In the genomic region with DNA sequence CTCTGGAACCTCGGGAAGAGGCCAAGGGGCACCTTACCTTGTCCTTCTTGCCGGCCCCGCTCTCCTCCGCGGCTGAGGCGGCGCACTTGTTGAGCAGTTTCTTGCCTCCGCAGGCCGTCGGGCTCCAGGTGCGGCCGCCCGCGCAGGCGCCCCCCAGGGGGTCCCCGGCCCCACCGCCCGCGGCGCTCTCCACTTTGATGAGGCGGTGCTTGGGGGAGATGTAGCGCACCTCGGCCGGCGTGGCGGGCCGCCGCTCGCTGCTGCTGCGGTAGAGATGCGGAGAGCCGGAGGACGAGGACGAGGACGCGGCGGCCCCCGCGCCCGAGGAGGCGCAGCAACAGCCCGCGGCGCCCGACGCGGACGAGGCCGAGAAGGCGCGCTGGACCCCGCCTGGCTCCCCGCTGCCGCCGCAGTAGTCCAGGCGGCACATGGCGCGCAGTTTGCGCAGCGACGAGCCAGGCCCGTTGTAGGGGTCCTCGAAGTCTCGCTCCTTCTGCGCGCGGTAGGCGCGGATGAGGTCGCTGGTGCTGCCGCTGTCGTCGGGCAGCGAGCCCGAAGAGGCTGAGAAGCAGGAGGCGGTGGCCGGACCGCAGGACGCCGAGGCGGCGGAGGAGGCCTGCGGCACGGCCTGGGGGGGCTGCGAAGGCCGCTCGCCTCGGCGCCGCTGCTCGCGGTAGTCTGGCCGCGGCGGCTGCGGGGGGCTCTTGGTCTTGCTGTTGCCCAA, we compare ENCODE assay signal across 8 cellular contexts. TPM values are rescaled to one million over a fixed set of nuclear protein-coding genes. Genes with fewer than 3 reads are reported as not detected.
A peak's percentile ranks its signal among the peaks of the same experiment; 100 is the strongest.
DNase-seq lines count a peak whose midpoint lies in the region; ATAC-seq and TF ChIP-seq lines count a peak whose summit lies in the region.

No MANE protein-coding gene starts in this region.

- peak overlapping the region; percentile 77 for H3K9ac ChIP-seq in DND-41 (ENCODE audit: low read depth, low read length)
- H3K9ac ChIP-seq in Karpas-422 (ENCODE audit: low read length): peak overlapping the region; percentile 89

- no peaks in the 10 kb centered on the region for H3K9me3 ChIP-seq in DND-41 (ENCODE audit: insufficient read depth, low read length, severe bottlenecking)
- H3K9me3 ChIP-seq in Karpas-422 (ENCODE audit: low read length): no peaks in the 10 kb centered on the region
- H3K9me3 ChIP-seq in left lung: no peaks in the 10 kb centered on the region

- ATAC-seq in DND-41 (ENCODE audit: insufficient read depth, low read depth) (no peak), left lung (no peak)

- H2AFZ ChIP-seq in DND-41 (ENCODE audit: low read depth, low read length) (peak overlapping the region; percentile 90), Karpas-422 (ENCODE audit: low read length) (no peak overlapping the region)

- in situ Hi-C loops in astrocyte of the cerebellum (cut with HindIII; ENCODE audit: low sequenced_read_pairs): loop anchor here (10.0 kb wide), 1 partner anchor 103 kb away; no protein-coding TSS in a partner anchor

- H3K4me3 ChIP-seq in DND-41 (ENCODE audit: low read depth in 1 of 2, low read length in 2 of 2) (peak overlapping the region; percentile 15 to 80; a peak in 3 of 4 replicates), Karpas-422 (ENCODE audit: low read length) (peak overlapping the region; percentile 89), astrocyte of the cerebellum (ENCODE audit: low read depth, low read length) (peak overlapping the region; percentile 87), left lung (peak overlapping the region; percentile 78 to 96)

- intact Hi-C loops in left lung (cut with DNase I): no loop called here

- H3K4me1 ChIP-seq in DND-41 (ENCODE audit: insufficient read depth, low read length) (peaks cover 39% of the 10 kb centered on the region), Karpas-422 (ENCODE audit: low read length) (peaks cover 58% of the 10 kb centered on the region), left lung (peaks cover 11 to 63% of the 10 kb centered on the region in 2 donors)

- peaks cover 18% of the 10 kb centered on the region for H4K20me1 ChIP-seq in DND-41 (ENCODE audit: insufficient read depth, low read length)
- H4K20me1 ChIP-seq in Karpas-422 (ENCODE audit: insufficient read depth, low read depth, low read length): peaks cover 34% of the 10 kb centered on the region; the same call in 1 of the 2 replicates

- peak; percentile 21 for DNase-seq in DND-41
- DNase-seq in Karpas-422: no peak
- no peak for DNase-seq in astrocyte of the cerebellum (ENCODE audit: low read depth)
- DNase-seq in left lung: peak; percentile 35 to 84
- DNase-seq in NCI-H2171 (lab: John Stamatoyannopoulos, UW): no peak
- no peak for DNase-seq in NCI-H1436 treated with DMSO at 0.1 percent for 48 hours (lab: John Stamatoyannopoulos, UW)
- DNase-seq in NCI-H526 treated with DMSO at 0.1 percent for 48 hours (lab: John Stamatoyannopoulos, UW): no peak

- H3K79me2 ChIP-seq in DND-41 (ENCODE audit: insufficient read depth, low read length) (no peaks in the 10 kb centered on the region), Karpas-422 (ENCODE audit: low read length) (peaks cover 49% of the 10 kb centered on the region)

- H3K27me3 ChIP-seq in DND-41 (ENCODE audit: insufficient read depth, low read length, poor library complexity): peaks cover 20% of the 10 kb centered on the region
- H3K27me3 ChIP-seq in Karpas-422 (ENCODE audit: low read length): no peaks in the 10 kb centered on the region
- peaks cover 0 to 38% of the 10 kb centered on the region in 2 donors for H3K27me3 ChIP-seq in left lung

- H3K4me2 ChIP-seq in DND-41 (ENCODE audit: insufficient read depth, low read length): peak overlapping the region; percentile 87
- peak overlapping the region; percentile 75 for H3K4me2 ChIP-seq in Karpas-422 (ENCODE audit: low read depth, low read length, poor library complexity, severe bottlenecking)

- H3K36me3 ChIP-seq in DND-41 (ENCODE audit: insufficient read depth, low read length) (no peaks in the 10 kb centered on the region), Karpas-422 (ENCODE audit: insufficient read depth, low read length) (no peaks in the 10 kb centered on the region), left lung (no peaks in the 10 kb centered on the region)

- no peak for TF ChIP-seq CTCF in DND-41 (IDR thresholded peaks at IDR 0.05; ENCODE audit: borderline replicate concordance, extremely low read depth, low read length, poor library complexity, severe bottlenecking)
- TF ChIP-seq CTCF in astrocyte of the cerebellum (IDR thresholded peaks at IDR 0.05; ENCODE audit: low read depth, low read length, missing control alignments): no peak
- no peak for TF ChIP-seq CTCF in left lung (IDR thresholded peaks at IDR 0.05)

- no peaks in the 10 kb centered on the region for H3K9me2 ChIP-seq in Karpas-422 (replicated peaks; ENCODE audit: insufficient read depth, low read length)

- H3K27ac ChIP-seq in DND-41 (ENCODE audit: low read length) (no peak overlapping the region), Karpas-422 (ENCODE audit: low read length) (peak overlapping the region; percentile 96; the same call in 1 of the 2 replicates), left lung (peak overlapping the region; percentile 86 to 91), temporal lobe (ENCODE audit: low read depth, low read length) (peak overlapping the region; percentile 25)

RNA-seq across cellular contexts. Expression of a gene that starts 1.0 kb away (rescaled TPM):
- total RNA-seq in Karpas-422 (2014; rRNA removed; shearing (Covaris generic); ENCODE audit: low replicate concordance): 27.1 and 42.8 TPM in 2 replicates
- total RNA-seq in left lung: 10 to 100 TPM; 26.7 to 26.8 TPM
- 11.3 TPM for total RNA-seq in temporal lobe

Comparison
In these comparisons a context has a peak if more than half of its experiments do, and no peak if none do; other contexts are left out.
1. DNase-seq: peak in DND-41 (single experiment) and left lung (2 of 2); none in Karpas-422 (single experiment), astrocyte of the cerebellum (single experiment), NCI-H2171 (single experiment), NCI-H1436 treated with DMSO at 0.1 percent for 48 hours (single experiment) and NCI-H526 treated with DMSO at 0.1 percent for 48 hours (single experiment).
2. Peak in every context shown above with its lines, with median percentiles within 50 percentile points of each other: H3K4me3 ChIP-seq.